Comparison of ENCODE assay signal across 40 cellular contexts in the genomic region with DNA sequence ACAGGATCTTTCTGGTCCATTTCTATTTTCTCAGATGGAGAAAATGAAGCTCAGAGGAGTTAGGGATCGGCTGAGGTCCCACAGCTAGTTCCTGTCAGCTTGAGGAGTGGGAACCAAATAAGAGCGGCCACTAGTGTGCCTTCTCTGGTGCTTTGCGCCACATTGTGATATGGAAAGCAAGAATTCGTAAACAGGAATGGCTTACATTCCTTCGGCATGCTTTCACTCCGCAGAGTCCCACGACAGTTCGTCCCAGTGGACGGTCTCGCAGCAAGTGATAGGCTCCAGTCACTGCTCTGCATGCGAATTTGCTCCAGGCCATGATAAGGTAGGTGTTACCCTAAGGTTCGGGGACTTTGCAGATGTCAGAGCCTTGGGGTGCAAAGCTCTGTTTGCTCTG. TPM values are rescaled to one million over a fixed set of nuclear protein-coding genes. Genes with fewer than 3 reads are reported as not detected.
"Had no signal": no experiment of that assay in that cellular context is flagged by ENCODE, and none has a peak within 500 bp of the region (broad histone marks: within the 10 kb centered on the region; RNA-seq: fewer than 3 reads in every experiment).

No MANE protein-coding gene starts in this region.

- H3K27ac ChIP-seq: adrenal gland, body of pancreas, brain microvascular endothelial cell, breast epithelium, cardiac muscle cell, VCaP had no signal

- H3K4me3 Mint-ChIP-seq: activated B cell treated with CpG ODN at 0.5 μM for 24 hours; activated CD4-positive, alpha-beta memory T cell treated with anti-CD3 and anti-CD28 coated beads for 36 hours; activated CD4-positive, alpha-beta T cell treated with anti-CD3 and anti-CD28 coated beads, Interleukin-2, amount 10 ng/mL, durations not matched to agents 24 days and 14 days; activated CD8-positive, alpha-beta T cell treated with anti-CD3 and anti-CD28 coated beads for 36 hours; activated naive CD4-positive, alpha-beta T cell treated with anti-CD3 and anti-CD28 coated beads for 36 hours; activated naive CD8-positive, alpha-beta T cell treated with anti-CD3 and anti-CD28 coated beads for 36 hours; activated T-cell treated with anti-CD3 and anti-CD28 coated beads, Interleukin-2, amount 50 U/mL, for 4 hours; activated T-cell treated with anti-CD3 and anti-CD28 coated beads, Interleukin-2, amount 50 U/mL, for 72 hours; activated T-helper 1 cell treated with anti-CD3 and anti-CD28 coated beads, Interleukin-12 subunit alpha, Interleukin-12 subunit beta, Interleukin-2, Interleukin-4 antibody, amounts not matched to agents 30 ng/mL and 10 ng/mL and 1 ng/mL, durations not matched to agents 14 hours and 24 hours and 36 hours; activated T-helper 17 cell treated with anti-CD3 and anti-CD28 coated beads, Interleukin-2, amount 50 U/mL, for 72 hours; central memory CD8-positive, alpha-beta T cell; T-helper 1 cell treated with Interleukin-12 subunit alpha and Interleukin-12 subunit beta and Interleukin-4 antibody, amounts not matched to agents 30 μg/mL and 1 μg/mL, for 36 hours; T-helper 2 cell treated with Interferon-gamma antibody and Interleukin-4, amounts not matched to agents 5 μg/mL and 100 μg/mL, for 36 hours had no signal

- DNase-seq: activated B cell treated with CpG ODN at 0.5 μM for 24 hours; activated CD4-positive, alpha-beta memory T cell treated with anti-CD3 and anti-CD28 coated beads for 36 hours; activated CD4-positive, alpha-beta T cell treated with anti-CD3 and anti-CD28 coated beads for 4 hours; activated CD4-positive, alpha-beta T cell treated with anti-CD3 and anti-CD28 coated beads, Interleukin-2, amount 10 ng/mL, durations not matched to agents 24 days and 14 days; activated CD4-positive, alpha-beta T cell treated with anti-CD3 and anti-CD28 coated beads, Interleukin-2, amount 50 U/mL, for 1 hour; activated CD4-positive, alpha-beta T cell treated with anti-CD3 and anti-CD28 coated beads, Interleukin-2, amount 50 U/mL, for 4 hours; activated CD4-positive, CD25-positive, alpha-beta regulatory T cell treated with anti-CD3 and anti-CD28 coated beads, Interleukin-2, amount 50 U/mL, for 72 hours; activated CD8-positive, alpha-beta memory T cell treated with anti-CD3 and anti-CD28 coated beads, Interleukin-2, amount 50 U/mL, for 4 hours; activated CD8-positive, alpha-beta T cell treated with anti-CD3 and anti-CD28 coated beads for 36 hours; activated effector memory CD4-positive, alpha-beta T cell treated with anti-CD3 and anti-CD28 coated beads, Interleukin-2, amount 50 U/mL, for 16 hours; activated gamma-delta T cell treated with Interleukin-2 at 50 U/mL for 16 hours; activated naive CD4-positive, alpha-beta T cell; activated naive CD4-positive, alpha-beta T cell treated with anti-CD3 and anti-CD28 coated beads for 36 hours; activated naive CD4-positive, alpha-beta T cell treated with anti-CD3 and anti-CD28 coated beads, Interleukin-2, amount 50 U/mL, for 16 hours; activated naive CD8-positive, alpha-beta T cell treated with anti-CD3 and anti-CD28 coated beads for 36 hours; activated T-cell treated with anti-CD3 and anti-CD28 coated beads for 4 hours; activated T-cell treated with anti-CD3 and anti-CD28 coated beads, Interleukin-2, amount 50 U/mL, for 1 hour; activated T-cell treated with anti-CD3 and anti-CD28 coated beads, Interleukin-2, amount 50 U/mL, for 4 hours; activated T-cell treated with anti-CD3 and anti-CD28 coated beads, Interleukin-2, amount 50 U/mL, for 72 hours; adrenal gland; amniotic stem cell; aorta; brain microvascular endothelial cell; caudate nucleus; cerebellar nuclear complex; T-helper 2 cell; T-helper 9 cell had no signal

- H3K27me3 Mint-ChIP-seq: activated CD4-positive, alpha-beta T cell treated with anti-CD3 and anti-CD28 coated beads, Interleukin-2, amount 10 ng/mL, durations not matched to agents 24 days and 14 days had no signal

- H3K27ac Mint-ChIP-seq: activated B cell treated with CpG ODN at 0.5 μM for 24 hours; activated CD4-positive, alpha-beta memory T cell treated with anti-CD3 and anti-CD28 coated beads for 36 hours; activated CD4-positive, alpha-beta T cell treated with anti-CD3 and anti-CD28 coated beads, Interleukin-2, amount 10 ng/mL, durations not matched to agents 24 days and 14 days; activated CD8-positive, alpha-beta T cell treated with anti-CD3 and anti-CD28 coated beads for 36 hours; activated naive CD4-positive, alpha-beta T cell treated with anti-CD3 and anti-CD28 coated beads for 36 hours; activated naive CD4-positive, alpha-beta T cell treated with anti-CD3 and anti-CD28 coated beads, Interleukin-2, amount 50 U/mL, for 72 hours; activated naive CD8-positive, alpha-beta T cell treated with anti-CD3 and anti-CD28 coated beads for 36 hours; activated T-cell treated with anti-CD3 and anti-CD28 coated beads, Interleukin-2, amount 50 U/mL, for 72 hours; activated T-helper 1 cell treated with anti-CD3 and anti-CD28 coated beads, Interleukin-12 subunit alpha, Interleukin-12 subunit beta, Interleukin-2, Interleukin-4 antibody, amounts not matched to agents 30 ng/mL and 10 ng/mL and 1 ng/mL, durations not matched to agents 14 hours and 24 hours and 36 hours; activated T-helper 17 cell treated with anti-CD3 and anti-CD28 coated beads, Interleukin-2, amount 50 U/mL, for 72 hours; T-helper 1 cell treated with Interleukin-12 subunit alpha and Interleukin-12 subunit beta and Interleukin-4 antibody, amounts not matched to agents 30 μg/mL and 1 μg/mL, for 36 hours; T-helper 2 cell treated with Interferon-gamma antibody and Interleukin-4, amounts not matched to agents 5 μg/mL and 100 μg/mL, for 36 hours had no signal

- H3K27me3 ChIP-seq: adrenal gland, body of pancreas, brain microvascular endothelial cell, breast epithelium had no signal

- ATAC-seq: activated CD8-positive, alpha-beta T cell treated with anti-CD3 and anti-CD28 coated beads for 36 hours; activated naive CD4-positive, alpha-beta T cell treated with anti-CD3 and anti-CD28 coated beads, Interleukin-2, amount 50 U/mL, for 72 hours; activated T-cell treated with anti-CD3 and anti-CD28 coated beads, Interleukin-2, amount 50 U/mL, for 4 hours; activated T-cell treated with anti-CD3 and anti-CD28 coated beads, Interleukin-2, amount 50 U/mL, for 72 hours; activated T-helper 17 cell treated with anti-CD3 and anti-CD28 coated beads, Interleukin-2, amount 50 U/mL, for 72 hours had no signal

- H3K9me3 Mint-ChIP-seq: activated B cell treated with CpG ODN at 0.5 μM for 24 hours; activated CD4-positive, alpha-beta memory T cell treated with anti-CD3 and anti-CD28 coated beads for 36 hours; activated CD4-positive, alpha-beta T cell treated with anti-CD3 and anti-CD28 coated beads, Interleukin-2, amount 10 ng/mL, durations not matched to agents 24 days and 14 days; activated CD8-positive, alpha-beta T cell treated with anti-CD3 and anti-CD28 coated beads for 36 hours; activated naive CD4-positive, alpha-beta T cell treated with anti-CD3 and anti-CD28 coated beads for 36 hours; activated naive CD4-positive, alpha-beta T cell treated with anti-CD3 and anti-CD28 coated beads, Interleukin-2, amount 50 U/mL, for 72 hours; activated naive CD8-positive, alpha-beta T cell treated with anti-CD3 and anti-CD28 coated beads for 36 hours; activated T-cell treated with anti-CD3 and anti-CD28 coated beads, Interleukin-2, amount 50 U/mL, for 4 hours; activated T-cell treated with anti-CD3 and anti-CD28 coated beads, Interleukin-2, amount 50 U/mL, for 72 hours; activated T-helper 1 cell treated with anti-CD3 and anti-CD28 coated beads, Interleukin-12 subunit alpha, Interleukin-12 subunit beta, Interleukin-2, Interleukin-4 antibody, amounts not matched to agents 30 ng/mL and 10 ng/mL and 1 ng/mL, durations not matched to agents 14 hours and 24 hours and 36 hours; activated T-helper 17 cell treated with anti-CD3 and anti-CD28 coated beads, Interleukin-2, amount 50 U/mL, for 72 hours; central memory CD8-positive, alpha-beta T cell; T-helper 1 cell treated with Interleukin-12 subunit alpha and Interleukin-12 subunit beta and Interleukin-4 antibody, amounts not matched to agents 30 μg/mL and 1 μg/mL, for 36 hours; T-helper 2 cell treated with Interferon-gamma antibody and Interleukin-4, amounts not matched to agents 5 μg/mL and 100 μg/mL, for 36 hours had no signal

- H3K9me3 ChIP-seq: adrenal gland, body of pancreas, breast epithelium had no signal

- H3K36me3 ChIP-seq: adrenal gland, brain microvascular endothelial cell, breast epithelium, cardiac muscle cell had no signal

- H3K4me1 Mint-ChIP-seq: activated B cell treated with CpG ODN at 0.5 μM for 24 hours; activated CD4-positive, alpha-beta T cell treated with anti-CD3 and anti-CD28 coated beads, Interleukin-2, amount 10 ng/mL, durations not matched to agents 24 days and 14 days; activated naive CD8-positive, alpha-beta T cell treated with anti-CD3 and anti-CD28 coated beads for 36 hours; activated T-helper 17 cell treated with anti-CD3 and anti-CD28 coated beads, Interleukin-2, amount 50 U/mL, for 72 hours; central memory CD8-positive, alpha-beta T cell had no signal

- H3K4me1 ChIP-seq: adrenal gland, body of pancreas, breast epithelium had no signal

- H3K4me3 ChIP-seq: adrenal gland, body of pancreas, breast epithelium, cardiac muscle cell had no signal

- H3K36me3 Mint-ChIP-seq: activated CD4-positive, alpha-beta memory T cell treated with anti-CD3 and anti-CD28 coated beads for 36 hours; activated naive CD4-positive, alpha-beta T cell treated with anti-CD3 and anti-CD28 coated beads, Interleukin-2, amount 50 U/mL, for 72 hours; activated naive CD8-positive, alpha-beta T cell treated with anti-CD3 and anti-CD28 coated beads for 36 hours had no signal

RNA-seq across cellular contexts. Expression of a gene that starts 41.5 kb away (rescaled TPM):
- total RNA-seq: activated B cell treated with CpG ODN at 0.5 μM for 24 hours; activated CD4-positive, alpha-beta memory T cell treated with anti-CD3 and anti-CD28 coated beads for 36 hours; activated CD4-positive, alpha-beta T cell treated with anti-CD3 and anti-CD28 coated beads, Interleukin-2, amount 10 ng/mL, durations not matched to agents 24 days and 14 days; activated CD8-positive, alpha-beta memory T cell treated with anti-CD3 and anti-CD28 coated beads for 36 hours; activated CD8-positive, alpha-beta T cell treated with anti-CD3 and anti-CD28 coated beads for 36 hours; activated naive CD4-positive, alpha-beta T cell treated with anti-CD3 and anti-CD28 coated beads for 36 hours; activated naive CD4-positive, alpha-beta T cell treated with anti-CD3 and anti-CD28 coated beads, Interleukin-2, amount 50 U/mL, for 72 hours; activated naive CD8-positive, alpha-beta T cell treated with anti-CD3 and anti-CD28 coated beads for 36 hours; activated T-cell treated with anti-CD3 and anti-CD28 coated beads, Interleukin-2, amount 50 U/mL, for 4 hours; activated T-cell treated with anti-CD3 and anti-CD28 coated beads, Interleukin-2, amount 50 U/mL, for 72 hours; activated T-helper 1 cell treated with anti-CD3 and anti-CD28 coated beads, Interleukin-12 subunit alpha, Interleukin-12 subunit beta, Interleukin-2, Interleukin-4 antibody, amounts not matched to agents 30 ng/mL and 10 ng/mL and 1 ng/mL, durations not matched to agents 14 hours and 24 hours and 36 hours; activated T-helper 17 cell treated with anti-CD3 and anti-CD28 coated beads, Interleukin-2, amount 50 U/mL, for 72 hours; adrenal gland; aorta; astrocyte; breast epithelium; cardiac muscle cell; chondrocyte had no signal
- polyA plus RNA-seq: adrenal gland, aorta, cardiac muscle cell had no signal
